In the genomic region with DNA sequence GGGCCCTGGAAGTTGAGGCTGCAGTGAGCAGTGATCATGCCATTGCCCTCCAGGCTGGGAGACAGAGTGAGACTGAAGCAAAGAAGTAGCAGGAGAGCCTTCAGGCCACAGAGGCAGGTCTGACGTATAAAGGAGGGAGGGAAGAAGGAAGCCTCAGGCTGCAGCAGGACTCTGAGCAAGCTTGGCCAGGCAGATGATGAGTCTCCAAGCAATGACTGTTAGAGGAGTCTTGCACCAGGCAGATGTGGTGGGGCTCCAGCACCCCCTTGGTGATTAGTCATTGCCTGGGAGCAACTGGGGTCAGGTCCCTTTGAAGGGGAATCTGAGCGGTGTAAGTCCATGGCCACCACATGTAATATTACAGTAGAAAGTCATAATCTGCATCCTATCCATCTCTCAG, we compare ENCODE assay signal across 19 cellular contexts. TPM values are rescaled to one million over a fixed set of nuclear protein-coding genes. Genes with fewer than 3 reads are reported as not detected.
DNase-seq lines count a peak whose midpoint lies in the region; ATAC-seq and TF ChIP-seq lines count a peak whose summit lies in the region.
"Had no signal": no experiment of that assay in that cellular context is flagged by ENCODE, and none has a peak within 500 bp of the region (broad histone marks: within the 10 kb centered on the region; RNA-seq: fewer than 3 reads in every experiment).

No MANE protein-coding gene starts in this region.

- H3K9me3 ChIP-seq in RWPE2 (ENCODE audit: severe bottlenecking) (no peaks in the 10 kb centered on the region), body of pancreas (no peaks in the 10 kb centered on the region)
- H3K9me3 ChIP-seq: Peyer's patch had no signal

- H3K4me1 ChIP-seq in RWPE2 (ENCODE audit: insufficient read depth, poor library complexity, severe bottlenecking) (no peaks in the 10 kb centered on the region), body of pancreas (peaks cover 3% of the 10 kb centered on the region)
- H3K4me1 ChIP-seq: Peyer's patch had no signal

- intact Hi-C loops in body of pancreas (cut with DNase I), result no loop called here

- H3K36me3 ChIP-seq in RWPE2 (ENCODE audit: low read depth) (no peaks in the 10 kb centered on the region), body of pancreas (replicated peaks in 1 of 2; ENCODE audit: insufficient read depth in 1 of 2, low read depth in 2 of 2) (no peaks in the 10 kb centered on the region)
- H3K36me3 ChIP-seq: Peyer's patch had no signal

- DNase-seq in Daoy (ENCODE audit: low read depth), result peak; percentile 40
- peak; percentile 26 for DNase-seq in HT1080 (ENCODE audit: low read depth)
- no peak for DNase-seq in RWPE2 (ENCODE audit: low spot score)
- peak; percentile 6 for DNase-seq in iris pigment epithelial cell (ENCODE audit: low read depth)
- no peak for DNase-seq in dermis blood vessel endothelial cell
- no peak for DNase-seq in body of pancreas
- DNase-seq: CD4-positive, alpha-beta T cell; DND-41; H9; NCI-H1417; NCI-H1930; NCI-H2171; NCI-H510A; NCI-H82; Peyer's patch; SIG-M5 had no signal

- no peak for TF ChIP-seq POLR2A in body of pancreas (IDR thresholded peaks at IDR 0.05)

- no peak overlapping the region for H3K27ac ChIP-seq in RWPE2 (ENCODE audit: poor library complexity, severe bottlenecking)
- H3K27ac ChIP-seq in body of pancreas, result no peak overlapping the region
- H3K27ac ChIP-seq: Peyer's patch had no signal

- H3K27me3 ChIP-seq in RWPE2 (ENCODE audit: insufficient read depth, poor library complexity, severe bottlenecking) (no peaks in the 10 kb centered on the region), body of pancreas (no peaks in the 10 kb centered on the region)
- H3K27me3 ChIP-seq: Peyer's patch had no signal

- H3K4me3 ChIP-seq in RWPE2 (ENCODE audit: severe bottlenecking), result no peak overlapping the region
- H3K4me3 ChIP-seq in body of pancreas, result no peak overlapping the region
- H3K4me3 ChIP-seq: K562, Peyer's patch had no signal

- WGBS in body of pancreas, 2 donors, result 91 to 95% methylated on average over 2 of the region's 2 CpGs

- TF ChIP-seq CTCF in RWPE2 (IDR thresholded peaks at IDR 0.05; ENCODE audit: poor library complexity, severe bottlenecking) (no peak), body of pancreas (IDR thresholded peaks at IDR 0.05) (no peak)

- ATAC-seq in RWPE2 (ENCODE audit: low read depth), result peak; percentile 44; the same call in 2 of the 3 replicates
- ATAC-seq in HG03097 (IDR thresholded peaks at IDR 0.05; ENCODE audit: low FRiP score, unreplicated experiment), result no peak
- ATAC-seq in HG02840 (IDR thresholded peaks at IDR 0.05; ENCODE audit: low FRiP score, unreplicated experiment), result no peak
- ATAC-seq in body of pancreas, result no peak
- ATAC-seq: K562 had no signal

RNA-seq across cellular contexts. Expression of a gene that starts 36.6 kb away (rescaled TPM):
- 0.17 and 0.51 TPM in 2 replicates for total RNA-seq in Daoy (2014; rRNA removed; shearing (Covaris generic))
- not detected in 2 replicates for total RNA-seq in HT1080 (2014; rRNA removed; shearing (Covaris generic))
- polyA plus RNA-seq in HT1080 (2015; cell fraction: cytosol; rRNA removed), result not detected in 2 replicates
- 0.05 TPM in 1 of 2 replicates, not detected in the other for polyA plus RNA-seq in HT1080 (2015; cell fraction: nucleus; rRNA removed)
- total RNA-seq in dermis blood vessel endothelial cell, result not detected in 2 replicates
- 1 to 10 TPM in 1 of 2 donors, under 1 TPM in 1; 0.66 to 1.0 TPM for total RNA-seq in body of pancreas

RNA-seq across cellular contexts. Expression of a gene that starts 50.8 kb away (rescaled TPM):
- 29.3 and 38.5 TPM in 2 replicates for total RNA-seq in Daoy (2014; rRNA removed; shearing (Covaris generic))
- total RNA-seq in HT1080 (2014; rRNA removed; shearing (Covaris generic)), result 48.7 and 50.0 TPM in 2 replicates
- polyA plus RNA-seq in HT1080 (2015; cell fraction: cytosol; rRNA removed), result 29.6 and 36.0 TPM in 2 replicates
- 24.0 and 24.6 TPM in 2 replicates for polyA plus RNA-seq in HT1080 (2015; cell fraction: nucleus; rRNA removed)
- total RNA-seq in dermis blood vessel endothelial cell (30.8 and 61.4 TPM in 2 replicates), body of pancreas (10 to 100 TPM; 13.7 to 23.4 TPM)

Comparison
In these comparisons a context has a peak if more than half of its experiments do, and no peak if none do; other contexts are left out.
1. DNase-seq: peak in Daoy (single experiment), HT1080 (single experiment) and iris pigment epithelial cell (single experiment); none in RWPE2 (single experiment), dermis blood vessel endothelial cell (single experiment) and body of pancreas (0 of 4).